ENCODE assay signal across 8 cellular contexts in the genomic region with DNA sequence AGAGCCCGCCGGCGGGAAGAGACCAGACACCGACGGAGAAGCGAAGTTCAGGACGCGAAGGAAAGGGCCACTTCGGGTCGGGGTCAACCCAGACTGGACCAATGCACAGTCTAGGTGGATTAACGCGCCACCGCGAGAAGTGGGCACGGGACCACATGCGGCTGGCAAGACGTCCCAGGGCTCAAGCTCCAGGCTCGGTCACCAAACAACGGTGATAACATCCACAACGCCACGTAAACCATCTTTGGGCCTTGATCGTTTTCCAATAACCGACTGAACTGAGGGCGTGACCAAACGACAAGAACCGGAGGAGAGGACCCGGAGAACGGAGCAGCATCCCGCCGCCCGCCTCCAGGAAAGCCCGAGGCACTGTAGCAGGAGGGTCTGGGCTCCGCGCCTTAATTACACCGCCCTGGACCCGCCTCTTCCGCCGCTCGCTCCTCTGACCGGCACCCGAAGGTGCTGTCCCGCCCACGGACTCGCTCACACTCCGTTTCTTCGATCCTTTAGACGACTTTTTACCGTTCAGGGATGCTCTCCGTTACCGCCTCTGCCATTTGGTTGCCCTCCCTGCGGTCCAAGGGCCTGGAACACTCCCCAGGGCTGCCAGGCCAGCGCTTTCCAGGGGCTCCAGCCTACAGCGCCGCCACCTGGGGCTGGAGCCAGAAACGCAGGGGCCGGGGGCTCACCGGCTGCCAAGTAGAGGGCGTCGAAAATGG. TPM values are rescaled to one million over a fixed set of nuclear protein-coding genes. Genes with fewer than 3 reads are reported as not detected.
DNase-seq lines count a peak whose midpoint lies in the region; ATAC-seq and TF ChIP-seq lines count a peak whose summit lies in the region.

No MANE protein-coding gene starts in this region.

- peaks cover 33% of the 10 kb centered on the region for H3K27me3 Mint-ChIP-seq in activated CD4-positive, alpha-beta T cell treated with anti-CD3 and anti-CD28 coated beads, Interleukin-2, amount 10 ng/mL, durations not matched to agents 24 days and 14 days

- H3K27me3 ChIP-seq in duodenal mucosa (ENCODE audit: control insufficient read depth in 1 of 2, insufficient read depth in 2 of 2, low read length in 2 of 2) (peaks cover 5 to 11% of the 10 kb centered on the region in 2 donors), lung (ENCODE audit: control insufficient read depth, insufficient read depth) (no peaks in the 10 kb centered on the region)

- peaks cover 7% of the 10 kb centered on the region for H3K9me3 Mint-ChIP-seq in activated CD4-positive, alpha-beta T cell treated with anti-CD3 and anti-CD28 coated beads, Interleukin-2, amount 10 ng/mL, durations not matched to agents 24 days and 14 days

- H3K4me1 Mint-ChIP-seq in activated CD4-positive, alpha-beta T cell treated with anti-CD3 and anti-CD28 coated beads, Interleukin-2, amount 10 ng/mL, durations not matched to agents 24 days and 14 days = peaks cover 27% of the 10 kb centered on the region

- peak overlapping the region; percentile 98 for H3K4me3 Mint-ChIP-seq in activated CD4-positive, alpha-beta T cell treated with anti-CD3 and anti-CD28 coated beads, Interleukin-2, amount 10 ng/mL, durations not matched to agents 24 days and 14 days

- no peak overlapping the region for H3K27ac ChIP-seq in duodenal mucosa (ENCODE audit: low read depth, low read length)
- peak overlapping the region in 1 of 2 donors; percentile 2 for H3K27ac ChIP-seq in lung (ENCODE audit: low read depth in 1 of 2, low read length in 1 of 2)

- peak; percentile 96 for ATAC-seq in GM18511 (IDR thresholded peaks at IDR 0.05; ENCODE audit: unreplicated experiment)
- peak; percentile 93 for ATAC-seq in HG02970 (IDR thresholded peaks at IDR 0.05; ENCODE audit: low FRiP score, unreplicated experiment)
- ATAC-seq in lung (ENCODE audit: insufficient read depth, low FRiP score) = peak; percentile 95

- H3K27ac Mint-ChIP-seq in activated CD4-positive, alpha-beta T cell treated with anti-CD3 and anti-CD28 coated beads, Interleukin-2, amount 10 ng/mL, durations not matched to agents 24 days and 14 days = peak overlapping the region; percentile 87

- peak; percentile 19 for TF ChIP-seq CTCF in lung (IDR thresholded peaks at IDR 0.05; ENCODE audit: control extremely low read depth, extremely low read depth)

- no peaks in the 10 kb centered on the region for H3K9me3 ChIP-seq in duodenal mucosa (ENCODE audit: control insufficient read depth in 1 of 2, low read length in 2 of 2)
- peaks cover 0 to 4% of the 10 kb centered on the region in 2 donors for H3K9me3 ChIP-seq in lung (ENCODE audit: control insufficient read depth in 2 of 2, insufficient read depth in 1 of 2, low read length in 1 of 2)

- intact Hi-C loops in activated CD4-positive, alpha-beta T cell treated with anti-CD3 and anti-CD28 coated beads, Interleukin-2, amount 10 ng/mL, durations not matched to agents 24 days and 14 days (cut with micrococcal nuclease) = loop anchor here (2.0 to 5.0 kb wide), 2 partner anchors 47 to 688 kb away; a partner anchor contains a TSS

- 0 to 1% methylated on average over 59 of the region's 59 CpGs for WGBS in lung, 2 donors

- peaks cover 0 to 9% of the 10 kb centered on the region in 2 donors for H3K4me1 ChIP-seq in duodenal mucosa (ENCODE audit: control insufficient read depth in 1 of 2, insufficient read depth in 2 of 2, low read length in 2 of 2)
- peaks cover 0 to 1% of the 10 kb centered on the region in 2 donors for H3K4me1 ChIP-seq in lung (ENCODE audit: control insufficient read depth in 2 of 2, insufficient read depth in 2 of 2, low read length in 2 of 2)

- H3K36me3 ChIP-seq in duodenal mucosa (ENCODE audit: control insufficient read depth in 1 of 2, insufficient read depth in 2 of 2, low read length in 2 of 2) = no peaks in the 10 kb centered on the region
- H3K36me3 ChIP-seq in lung (ENCODE audit: control insufficient read depth in 2 of 2, insufficient read depth in 2 of 2, low read length in 2 of 2) = no peaks in the 10 kb centered on the region

- in situ Hi-C loops in ACHN (cut with HindIII; ENCODE audit: low pct_ligation_motif_present, low pct_unique_long_range_greater_than_20kb, low sequenced_read_pairs) = no loop called here

- DNase-seq in ACHN (peak; percentile 65), NCI-H2196 (lab: John Stamatoyannopoulos, UW; ENCODE audit: unreplicated experiment) (peak; percentile 68), lung (ENCODE audit: low spot score) (peak; percentile 52)
- DNase-seq in activated CD4-positive, alpha-beta T cell treated with anti-CD3 and anti-CD28 coated beads, Interleukin-2, amount 10 ng/mL, durations not matched to agents 24 days and 14 days = peak; percentile 87
- DNase-seq in stimulated activated CD8-positive, alpha-beta memory T cell treated with anti-CD3 and anti-CD28 coated beads, Interleukin-12 subunit alpha, Interleukin-12 subunit beta, amount 100 ng/mL, for 24 hours (ENCODE audit: extremely low read depth) = peak; percentile 39

- H3K36me3 Mint-ChIP-seq in activated CD4-positive, alpha-beta T cell treated with anti-CD3 and anti-CD28 coated beads, Interleukin-2, amount 10 ng/mL, durations not matched to agents 24 days and 14 days (ENCODE audit: low read depth) = peaks cover 5% of the 10 kb centered on the region

- H3K9ac ChIP-seq in duodenal mucosa (ENCODE audit: low read depth in 1 of 2, low read length in 2 of 2) = peak overlapping the region; percentile 44 to 74

- H3K4me3 ChIP-seq in duodenal mucosa (ENCODE audit: low read depth in 1 of 2, low read length in 2 of 2) (peak overlapping the region; percentile 91 to 96), lung (peak overlapping the region; percentile 58)

RNA-seq across cellular contexts. Expression of a gene that starts 44.1 kb away (rescaled TPM):
- not detected in 2 replicates for total RNA-seq in activated CD4-positive, alpha-beta T cell treated with anti-CD3 and anti-CD28 coated beads, Interleukin-2, amount 10 ng/mL, durations not matched to agents 24 days and 14 days
- total RNA-seq in lung = not detected
- not detected for polyA plus RNA-seq in lung

RNA-seq across cellular contexts. Expression of a gene that starts 46.9 kb away (rescaled TPM):
- 5.1 and 5.2 TPM in 2 replicates for total RNA-seq in activated CD4-positive, alpha-beta T cell treated with anti-CD3 and anti-CD28 coated beads, Interleukin-2, amount 10 ng/mL, durations not matched to agents 24 days and 14 days
- total RNA-seq in lung = 1 to 10 TPM; 3.0 to 3.5 TPM
- 1 to 10 TPM; 1.3 to 1.9 TPM for polyA plus RNA-seq in lung

RNA-seq across cellular contexts. Expression of a gene that starts 52.5 kb away (rescaled TPM):
- total RNA-seq in activated CD4-positive, alpha-beta T cell treated with anti-CD3 and anti-CD28 coated beads, Interleukin-2, amount 10 ng/mL, durations not matched to agents 24 days and 14 days = not detected in 2 replicates
- total RNA-seq in lung = not detected
- polyA plus RNA-seq in lung = not detected

RNA-seq across cellular contexts. Expression of a gene that starts 59.8 kb away (rescaled TPM):
- 0.47 TPM in 2 replicates for total RNA-seq in activated CD4-positive, alpha-beta T cell treated with anti-CD3 and anti-CD28 coated beads, Interleukin-2, amount 10 ng/mL, durations not matched to agents 24 days and 14 days
- total RNA-seq in lung = under 1 TPM in 1 of 2 donors, not detected in 1; 0.98 TPM
- polyA plus RNA-seq in lung = under 1 TPM; 0.16 to 0.37 TPM
